ENCODE assay signal across 8 cellular contexts in the genomic region with DNA sequence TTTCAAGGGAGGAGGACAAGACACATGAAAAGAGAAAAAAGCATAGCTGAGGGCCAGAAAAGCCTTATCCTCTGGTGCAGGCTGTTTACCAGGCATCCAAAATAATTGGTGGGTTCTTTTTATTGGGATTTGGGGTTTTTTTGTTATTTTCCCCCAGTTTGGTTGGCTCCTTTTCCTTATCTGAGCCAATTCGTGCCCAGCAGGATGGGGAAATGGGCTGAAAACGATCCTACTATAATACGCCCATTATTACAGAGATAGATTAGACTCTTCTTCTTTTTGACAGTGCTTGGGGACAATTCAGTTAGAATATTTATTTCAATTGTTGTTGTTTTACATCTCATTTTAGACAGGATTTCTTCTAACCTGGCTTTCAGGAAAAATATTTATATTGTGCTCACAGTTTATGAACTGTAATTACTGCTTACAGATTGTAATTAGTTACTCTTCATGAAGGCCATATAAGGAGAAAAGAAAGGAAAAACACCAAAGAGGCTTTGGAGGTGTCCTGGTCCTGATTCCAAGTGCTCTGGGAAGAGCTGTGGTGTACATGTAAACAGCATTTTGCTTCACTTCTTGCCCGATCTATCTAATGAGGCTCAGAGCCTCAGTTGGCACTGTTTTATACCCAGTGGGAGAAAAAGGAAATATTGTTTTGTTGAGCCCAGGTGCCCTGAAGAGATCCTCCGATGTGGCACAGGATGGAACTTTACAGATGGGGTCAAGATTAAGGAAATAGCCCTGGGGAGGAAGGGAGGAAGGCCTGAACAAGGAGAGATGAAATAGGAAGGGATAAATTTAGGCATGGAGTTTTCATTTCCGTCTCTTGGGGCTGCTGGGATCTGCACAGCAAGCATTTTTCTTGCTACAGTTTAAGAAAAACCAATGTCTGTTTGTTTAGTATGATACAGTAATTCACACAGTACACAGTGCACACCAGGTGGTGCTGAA. TPM values are rescaled to one million over a fixed set of nuclear protein-coding genes. Genes with fewer than 3 reads are reported as not detected.
DNase-seq lines count a peak whose midpoint lies in the region; ATAC-seq, FAIRE-seq and TF ChIP-seq lines count a peak whose summit lies in the region.

No MANE protein-coding gene starts in this region.

- peak; percentile 0 for TF ChIP-seq CTCF in DND-41 (IDR thresholded peaks at IDR 0.05; ENCODE audit: borderline replicate concordance, extremely low read depth, low read length, poor library complexity, severe bottlenecking)
- TF ChIP-seq CTCF in WI38 (IDR thresholded peaks at IDR 0.05; ENCODE audit: low read depth, low read length): no peak
- no peak for TF ChIP-seq CTCF in pancreas (IDR thresholded peaks at IDR 0.05)
- TF ChIP-seq CTCF in GM13976 (IDR thresholded peaks at IDR 0.05; ENCODE audit: borderline replicate concordance, control extremely low read depth, extremely low read depth, insufficient read depth, missing control alignments): no peak

- H3K9ac ChIP-seq in DND-41 (ENCODE audit: low read depth, low read length) (peak overlapping the region; percentile 91), HUES64 (ENCODE audit: low read depth, low read length) (peak overlapping the region; percentile 85)

- H3K4me3 ChIP-seq in DND-41 (ENCODE audit: low read depth in 1 of 2, low read length in 2 of 2) (peak overlapping the region; percentile 62 to 94), HUES64 (ENCODE audit: low read length) (peak overlapping the region; percentile 80), WI38 (ENCODE audit: low read depth, low read length) (peak overlapping the region; percentile 79), pancreas (peak overlapping the region; percentile 59 to 64 (median 61))

- H3K79me2 ChIP-seq in DND-41 (ENCODE audit: insufficient read depth, low read length): peaks cover 69% of the 10 kb centered on the region

- intact Hi-C loops in pancreas (cut with DNase I): no loop called here

- H3K9me3 ChIP-seq in DND-41 (ENCODE audit: insufficient read depth, low read length, severe bottlenecking) (no peaks in the 10 kb centered on the region), HUES64 (ENCODE audit: insufficient read depth, low read depth, low read length) (no peaks in the 10 kb centered on the region), pancreas (no peaks in the 10 kb centered on the region)

- H4K20me1 ChIP-seq in DND-41 (ENCODE audit: insufficient read depth, low read length): peaks cover 7% of the 10 kb centered on the region

- WGBS in HUES64: 83% methylated on average over 3 of the region's 6 CpGs
- 5 to 6% methylated on average over 6 of the region's 6 CpGs for WGBS in pancreas, 2 donors

- no peak for FAIRE-seq in pancreas (lab: Jason Lieb, UNC)

- H2AFZ ChIP-seq in DND-41 (ENCODE audit: low read depth, low read length): peak overlapping the region; percentile 84

- H3K27me3 ChIP-seq in DND-41 (ENCODE audit: insufficient read depth, low read length, poor library complexity) (no peaks in the 10 kb centered on the region), HUES64 (ENCODE audit: insufficient read depth, low read length) (no peaks in the 10 kb centered on the region), pancreas (no peaks in the 10 kb centered on the region)

- DNase-seq in DND-41 (peak; percentile 30), foreskin melanocyte (peak; percentile 48), pancreas (no peak), GM13976 (ENCODE audit: low spot score) (no peak), GOT3 (lab: John Stamatoyannopoulos, UW) (no peak)
- DNase-seq in activated effector memory CD4-positive, alpha-beta T cell treated with Interleukin-2 at 50 U/mL for 16 hours: no peak

- H3K27ac ChIP-seq in DND-41 (ENCODE audit: low read length) (peak overlapping the region; percentile 98), HUES64 (ENCODE audit: low read depth, low read length) (peak overlapping the region; percentile 82), pancreas (peak overlapping the region; percentile 72 to 98 (median 92))

- in situ Hi-C loops in GM13976 (cut with MboI; ENCODE audit: low sequenced_read_pairs, unreplicated experiment): no loop called here

- H3K36me3 ChIP-seq in DND-41 (ENCODE audit: insufficient read depth, low read length): peaks cover 23% of the 10 kb centered on the region
- H3K36me3 ChIP-seq in HUES64 (ENCODE audit: insufficient read depth, low read length): peaks cover 10% of the 10 kb centered on the region
- H3K36me3 ChIP-seq in pancreas: no peaks in the 10 kb centered on the region

- H3K4me1 ChIP-seq in DND-41 (ENCODE audit: insufficient read depth, low read length) (peaks cover 58% of the 10 kb centered on the region), HUES64 (ENCODE audit: insufficient read depth, low read length) (peaks cover 13% of the 10 kb centered on the region), pancreas (peaks cover 15 to 36% (median 18%) of the 10 kb centered on the region in 3 donors)

- H3K4me2 ChIP-seq in DND-41 (ENCODE audit: insufficient read depth, low read length): peak overlapping the region; percentile 85

- 0 out of 3 replicates have a peak, but pooled peaks have one; percentile 9 for ATAC-seq in DND-41 (ENCODE audit: insufficient read depth, low read depth)
- peak; percentile 4 to 43 (median 13) for ATAC-seq in pancreas

RNA-seq across cellular contexts. Expression of a gene that starts 0.6 kb away (rescaled TPM):
- polyA plus RNA-seq in HUES64 (2013, experiment 1 of 2): 35.1 TPM
- polyA plus RNA-seq in HUES64 (2013, experiment 2 of 2): 40.9 TPM
- total RNA-seq in pancreas: 10 to 100 TPM; 15.1 to 23.5 (median 17.3) TPM
- polyA plus RNA-seq in pancreas: 10 to 100 TPM; 10.3 to 10.9 TPM

RNA-seq across cellular contexts. Expression of a gene that starts 11.1 kb away (rescaled TPM):
- 127 TPM for polyA plus RNA-seq in HUES64 (2013, experiment 1 of 2)
- 136 TPM for polyA plus RNA-seq in HUES64 (2013, experiment 2 of 2)
- 10 to 100 TPM; 42.7 to 88.1 (median 59.3) TPM for total RNA-seq in pancreas
- polyA plus RNA-seq in pancreas: 100 to 1,000 TPM in 1 of 2 donors, 10 to 100 TPM in 1; 87.4 to 210 TPM

RNA-seq across cellular contexts. Expression of a gene that starts 59.0 kb away (rescaled TPM):
- polyA plus RNA-seq in HUES64 (2013, experiment 1 of 2): not detected
- not detected for polyA plus RNA-seq in HUES64 (2013, experiment 2 of 2)
- under 1 TPM in 2 of 6 donors, not detected in 4; 0.16 to 0.46 TPM for total RNA-seq in pancreas
- polyA plus RNA-seq in pancreas: under 1 TPM in 1 of 2 donors, not detected in 1; 0.19 TPM

Comparison
In these comparisons a context has a peak if more than half of its experiments do, and no peak if none do; other contexts are left out.
1. DNase-seq: peak in DND-41 (single experiment) and foreskin melanocyte (single experiment); none in pancreas (0 of 6), GM13976 (single experiment), activated effector memory CD4-positive, alpha-beta T cell treated with Interleukin-2 at 50 U/mL for 16 hours (single experiment) and GOT3 (single experiment).
2. Peak in every context shown above with its lines, with median percentiles within 50 percentile points of each other: H3K27ac ChIP-seq and H3K4me3 ChIP-seq.